Comparison of ENCODE assay signal across 6 cellular contexts in genomic region chr9:98667241-98667640, GRCh38. TPM values are rescaled to one million over a fixed set of nuclear protein-coding genes. Genes with fewer than 3 reads are reported as not detected.
"Had no signal": no experiment of that assay in that cellular context is flagged by ENCODE, and none has a peak within 500 bp of the region (broad histone marks: within the 10 kb centered on the region; RNA-seq: fewer than 3 reads in every experiment).

No MANE protein-coding gene starts in this region.

- H3K4me1 Mint-ChIP-seq: IgD-negative memory B cell had no signal

- H3K9me3 Mint-ChIP-seq: H9 had no signal

- H3K4me3 Mint-ChIP-seq: H9, IgD-negative memory B cell had no signal

- H2AFZ ChIP-seq: GM23248 had no signal

- H3K9ac ChIP-seq: GM23248 had no signal

- H3K27ac ChIP-seq: GM23248 had no signal

- H3K36me3 Mint-ChIP-seq: IgD-negative memory B cell had no signal

- H3K4me3 ChIP-seq: GM23248 had no signal

- H3K27ac Mint-ChIP-seq: IgD-negative memory B cell had no signal

- DNase-seq: GM23248, H9, HCEC 1CT, KBM-7 had no signal

RNA-seq across cellular contexts. Expression of gene GABBR2, which starts 41.5 kb away (rescaled TPM):
- total RNA-seq: HT-29 had no signal
- polyA plus RNA-seq: IgD-negative memory B cell had no signal
